In the genomic region with DNA sequence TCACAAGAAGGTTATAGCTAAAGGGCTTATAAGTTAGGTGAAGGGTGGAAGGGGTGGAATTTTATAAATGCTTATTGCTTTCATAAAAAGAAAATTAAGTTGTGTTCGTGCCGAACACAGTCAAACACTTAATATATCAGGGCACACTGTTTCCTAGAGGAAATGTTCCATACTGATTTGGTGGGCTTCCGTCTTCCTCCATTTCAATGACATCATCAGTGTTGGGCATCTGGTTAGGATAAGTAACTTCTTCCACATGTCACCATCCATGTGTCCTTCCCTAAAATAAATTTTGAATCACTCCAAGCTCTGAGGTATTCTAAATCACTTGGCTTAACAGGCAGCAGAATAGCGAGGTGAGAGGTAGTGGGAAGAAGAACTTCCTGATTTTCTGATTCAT, we compare ENCODE assay signal across 23 cellular contexts.
"Had no signal": no experiment of that assay in that cellular context is flagged by ENCODE, and none has a peak within 500 bp of the region (broad histone marks: within the 10 kb centered on the region; RNA-seq: fewer than 3 reads in every experiment).

No MANE protein-coding gene starts in this region.

- H3K4me1 ChIP-seq: SJSA1 had no signal

- H3K36me3 ChIP-seq: SJSA1 had no signal

- H3K27ac ChIP-seq: KMS-11, SJSA1 had no signal

- ATAC-seq: K562 had no signal

- H3K27ac Mint-ChIP-seq: IgD-negative memory B cell had no signal

- H3K9me3 ChIP-seq: SK-N-SH had no signal

- DNase-seq: Kasumi-1, MM.1S, NCI-H1092 treated with DMSO at 0.1 percent for 48 hours, NCI-H1436, NCI-H187, NCI-H2029, NCI-H2081 treated with DMSO at 0.1 percent for 48 hours, NCI-H2171, NCI-H226, NCI-H446, NCI-H510A, NCI-H524 treated with DMSO at 0.1 percent for 48 hours, NCI-H69, NCI-H774, Right ventricle myocardium superior, RPMI8226, SIG-M5, SK-N-SH, SW 1271 had no signal

- H3K4me3 ChIP-seq: K562, SJSA1 had no signal

- H3K4me1 Mint-ChIP-seq: IgD-negative memory B cell had no signal

- H3K36me3 Mint-ChIP-seq: IgD-negative memory B cell had no signal

- H3K4me3 Mint-ChIP-seq: IgD-negative memory B cell had no signal

- H3K9ac ChIP-seq: KMS-11, SK-N-SH had no signal
